ENCODE assay signal across 10 cellular contexts in the genomic region with DNA sequence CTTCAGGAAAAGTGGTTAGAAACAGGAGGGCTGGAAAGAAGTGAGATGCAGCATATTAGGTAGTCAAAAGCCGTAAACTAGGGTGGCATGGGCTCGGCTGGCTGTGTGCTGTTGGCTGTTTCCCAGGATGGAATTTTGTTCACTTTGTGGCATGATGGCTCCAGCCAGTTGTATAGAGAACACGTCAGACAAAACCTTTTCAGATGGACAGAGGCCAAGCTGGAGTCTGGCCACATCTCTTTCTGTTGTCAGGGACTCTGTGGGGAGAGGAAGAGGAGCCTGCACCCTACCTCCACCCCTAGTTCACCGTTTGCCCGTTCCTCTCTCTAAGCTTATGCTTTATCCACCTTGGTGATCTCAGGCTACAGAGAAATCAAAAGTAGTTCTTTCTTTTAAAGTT. TPM values are rescaled to one million over a fixed set of nuclear protein-coding genes. Genes with fewer than 3 reads are reported as not detected.
DNase-seq lines count a peak whose midpoint lies in the region; ATAC-seq, FAIRE-seq and TF ChIP-seq lines count a peak whose summit lies in the region.
"Had no signal": no experiment of that assay in that cellular context is flagged by ENCODE, and none has a peak within 500 bp of the region (broad histone marks: within the 10 kb centered on the region; RNA-seq: fewer than 3 reads in every experiment).

No MANE protein-coding gene starts in this region.

- H3K4me2 ChIP-seq in K562 (ENCODE audit: insufficient read depth, low read length), result no peak overlapping the region

- H3K4me1 ChIP-seq in K562 (replicated peaks in 1 of 2; ENCODE audit: control insufficient read depth in 2 of 2, insufficient read depth in 2 of 2, low read length in 2 of 2) (peaks cover 0 to 10% of the 10 kb centered on the region in 2 experiments; a peak in 3 of 5 replicates), stomach smooth muscle (ENCODE audit: control insufficient read depth, insufficient read depth, low read length) (peaks cover 26% of the 10 kb centered on the region)

- POLR2A ChIA-PET in K562 (lab: Yijun Ruan, JAX), result interaction anchor here (1.1 to 1.5 kb wide), 3 partner anchors 9 to 70 kb away, joined by 4 to 5 read pairs (median 4); no protein-coding TSS in a partner anchor

- CTCF ChIA-PET in K562 (lab: Yijun Ruan, JAX; ENCODE audit: low intra/inter-chr PET ratio), result no interaction called here

- ATAC-seq in K562, result peak; percentile 72
- peak; percentile 90 for ATAC-seq in left ventricle myocardium superior
- ATAC-seq in HG02798 (IDR thresholded peaks at IDR 0.05; ENCODE audit: poor library complexity, unreplicated experiment), result no peak
- no peak for ATAC-seq in GM21526 (IDR thresholded peaks at IDR 0.05; ENCODE audit: low FRiP score, unreplicated experiment)

- no TSS peak for BruUV-seq in K562 (replicated peaks; lab: Mats Ljungman, UMichigan)

- FAIRE-seq in H54 (lab: Jason Lieb, UNC) (peak; percentile 72), K562 (lab: Jason Lieb, UNC) (no peak)

- H3K4me3 ChIP-seq in K562 (no peak overlapping the region), stomach smooth muscle (ENCODE audit: low read length in 2 of 2) (peak overlapping the region; percentile 21 to 29)
- H3K4me3 ChIP-seq: cardiac muscle cell had no signal

- H3K79me2 ChIP-seq in K562 (ENCODE audit: control insufficient read depth, insufficient read depth, low read length), result no peaks in the 10 kb centered on the region

- no peak overlapping the region for H2AFZ ChIP-seq in K562 (ENCODE audit: low read depth, low read length)

- in situ Hi-C loops in K562 (cut with MboI), result no loop called here

- TF ChIP-seq CTCF in K562 (IDR thresholded peaks at IDR 0.05 in 2 of 3, conservative IDR thresholded peaks at IDR 0.05 in 1 of 3; ENCODE audit: insufficient read depth in 2 of 3, low read depth in 1 of 3, low read length in 3 of 3), result no peak

- no peak for TF ChIP-seq EP300 in K562 (IDR thresholded peaks at IDR 0.05; ENCODE audit: low read length)

- H3K27ac ChIP-seq in K562 (ENCODE audit: extremely low read depth, low read depth, low read length) (no peak overlapping the region; the same call in 2 of the 3 replicates), stomach smooth muscle (ENCODE audit: low read length) (peak overlapping the region; percentile 70)
- H3K27ac ChIP-seq: cardiac muscle cell had no signal

- H4K20me1 ChIP-seq in K562 (replicated peaks; ENCODE audit: control insufficient read depth, insufficient read depth, low read length), result 0 out of 2 replicates have a peak, but pooled peaks cover 3% of the 10 kb centered on the region

- WGBS in K562 (ENCODE audit: insufficient coverage, low coverage, missing lambda C conversion rate), result 62% methylated on average over 5 of the region's 5 CpGs

- no peak for TF ChIP-seq RAD21 in K562 (CRISPR knock-in tag; conservative IDR thresholded peaks at IDR 0.05 in 1 of 2, IDR thresholded peaks at IDR 0.05 in 1 of 2)

- no peaks in the 10 kb centered on the region for H3K9me3 ChIP-seq in K562 (replicated peaks; ENCODE audit: control insufficient read depth, insufficient read depth, low read depth, low read length)
- no peaks in the 10 kb centered on the region for H3K9me3 ChIP-seq in stomach smooth muscle (ENCODE audit: control insufficient read depth in 2 of 2, low read length in 2 of 2)

- H3K9ac ChIP-seq in K562 (ENCODE audit: insufficient read depth in 1 of 2, low read depth in 2 of 2, low read length in 2 of 2) (peak overlapping the region in 1 of 2 experiments; percentile 37; a peak in 1 of 4 replicates), stomach smooth muscle (ENCODE audit: low read length in 2 of 2) (peak overlapping the region; percentile 20 to 29)

- intact Hi-C loops in K562 (cut with micrococcal nuclease) (no loop called here), left ventricle myocardium superior (cut with micrococcal nuclease) (no loop called here)

- H3K27me3 ChIP-seq in K562 (ENCODE audit: control insufficient read depth in 2 of 2, insufficient read depth in 2 of 2, low read length in 2 of 2) (no peaks in the 10 kb centered on the region), stomach smooth muscle (ENCODE audit: control insufficient read depth in 1 of 2, insufficient read depth in 2 of 2, low read length in 2 of 2) (no peaks in the 10 kb centered on the region)
- H3K27me3 ChIP-seq: cardiac muscle cell had no signal

- no peaks in the 10 kb centered on the region for H3K9me1 ChIP-seq in K562 (ENCODE audit: control insufficient read depth, insufficient read depth, low read length)

- peak; percentile 19 for DNase-seq in H54 (ENCODE audit: insufficient read length, low spot score)
- peak in 1 of 4 experiments; percentile 29 for DNase-seq in K562 (ENCODE audit: extremely low read depth in 1 of 4, low spot score in 3 of 4)
- peak; percentile 68 for DNase-seq in left ventricle myocardium superior
- no peak for DNase-seq in stimulated activated CD4-positive, alpha-beta T cell treated with anti-CD3 and anti-CD28 coated beads, Interleukin-1b, Interleukin-23, amount 100 ng/mL, for 48 hours
- no peak for DNase-seq in AG20443 (ENCODE audit: low spot score)
- DNase-seq: NCI-H1436 treated with DMSO at 0.1 percent for 48 hours had no signal

- TF ChIP-seq POLR2A in H54 (IDR thresholded peaks at IDR 0.05; ENCODE audit: low read depth, low read length), result no peak
- TF ChIP-seq POLR2A in K562 (conservative IDR thresholded peaks at IDR 0.05), result no peak

- H3K36me3 ChIP-seq in K562 (ENCODE audit: control insufficient read depth, insufficient read depth, low read length), result peaks cover 91% of the 10 kb centered on the region
- peaks cover 21 to 22% of the 10 kb centered on the region in 2 donors for H3K36me3 ChIP-seq in stomach smooth muscle (ENCODE audit: control insufficient read depth in 2 of 2, insufficient read depth in 2 of 2, low read length in 2 of 2)

RNA-seq across cellular contexts. Expression of gene C6orf89, which starts 22.0 kb away (rescaled TPM):
- total RNA-seq in K562 (2011; cell fraction: chromatin; rRNA removed; ENCODE audit: low replicate concordance), result 94.9 and 122 TPM in 2 replicates
- 56.4 and 60.3 TPM in 2 replicates for total RNA-seq in K562 (2011; cell fraction: nucleolus; rRNA removed)
- 122 and 177 TPM in 2 replicates for total RNA-seq in K562 (2011; cell fraction: nucleoplasm; rRNA removed)
- 47.2 and 63.5 TPM in 2 replicates for total RNA-seq in K562 (2014; rRNA removed)
- 81.6 and 89.0 TPM in 2 replicates for total RNA-seq in K562 (2014; rRNA removed; fragmentation: Illumina TruSeq; extraction: Trizol)
- 56.9 and 58.5 TPM in 2 replicates for total RNA-seq in K562 (2015; rRNA removed; fragmentation: Illumina TruSeq; extraction: Trizol)
- 74.8 and 80.1 TPM in 2 replicates for total RNA-seq in K562 (2021)
- 92.9 and 95.9 TPM in 2 replicates for polyA plus RNA-seq in K562 (2011; rRNA removed)
- polyA plus RNA-seq in K562 (2011; cell fraction: cytosol; rRNA removed), result 47.9 and 60.0 TPM in 2 replicates
- 59.9 and 67.0 TPM in 2 replicates for polyA plus RNA-seq in K562 (2011; cell fraction: nucleus; rRNA removed)
- polyA plus RNA-seq in K562 (2012), result 71.0 and 74.5 TPM in 2 replicates
- polyA plus RNA-seq in K562 (2014; fragmentation: Illumina TruSeq; extraction: Trizol), result 96.1 and 111 TPM in 2 replicates
- polyA plus RNA-seq in K562 (2014; fragmentation: Nextera tagmentation; extraction: Ambion mirVana), result 10 to 100 TPM; 35.2 to 41.9 TPM
- 46.7 and 67.6 TPM in 2 replicates for polyA plus RNA-seq in K562 (2014; rRNA removed)
- 51.7 and 54.4 TPM in 2 replicates for polyA minus RNA-seq in K562 (2011; rRNA and poly(A)+ RNA removed)
- polyA minus RNA-seq in K562 (2011; cell fraction: cytosol; rRNA and poly(A)+ RNA removed), result 23.9 and 29.3 TPM in 2 replicates
- 9.6 and 22.3 TPM in 2 replicates for polyA minus RNA-seq in K562 (2011; cell fraction: nucleus; rRNA and poly(A)+ RNA removed)
- total RNA-seq in left ventricle myocardium superior, result 76.6 TPM

RNA-seq across cellular contexts. Expression of gene PPIL1, which starts 33.2 kb away (rescaled TPM):
- total RNA-seq in K562 (2011; cell fraction: chromatin; rRNA removed; ENCODE audit: low replicate concordance), result 16.9 and 22.0 TPM in 2 replicates
- 16.6 and 19.2 TPM in 2 replicates for total RNA-seq in K562 (2011; cell fraction: nucleolus; rRNA removed)
- total RNA-seq in K562 (2011; cell fraction: nucleoplasm; rRNA removed), result 25.1 and 30.4 TPM in 2 replicates
- total RNA-seq in K562 (2014; rRNA removed) (65.8 and 86.0 TPM in 2 replicates), K562 (2014; rRNA removed; fragmentation: Illumina TruSeq; extraction: Trizol) (130 and 132 TPM in 2 replicates), K562 (2015; rRNA removed; fragmentation: Illumina TruSeq; extraction: Trizol) (107 and 119 TPM in 2 replicates), K562 (2021) (86.9 and 90.1 TPM in 2 replicates), left ventricle myocardium superior (60.3 TPM)
- polyA plus RNA-seq in K562 (2011; rRNA removed) (113 and 137 TPM in 2 replicates), K562 (2014; fragmentation: Illumina TruSeq; extraction: Trizol) (116 and 156 TPM in 2 replicates), K562 (2014; fragmentation: Nextera tagmentation; extraction: Ambion mirVana) (100 to 1,000 TPM; 195 to 205 TPM), K562 (2014; rRNA removed) (87.9 and 108 TPM in 2 replicates)
- 95.1 and 112 TPM in 2 replicates for polyA plus RNA-seq in K562 (2011; cell fraction: cytosol; rRNA removed)
- 24.2 and 38.0 TPM in 2 replicates for polyA plus RNA-seq in K562 (2011; cell fraction: nucleus; rRNA removed)
- polyA plus RNA-seq in K562 (2012), result 81.7 and 93.9 TPM in 2 replicates
- polyA minus RNA-seq in K562 (2011; rRNA and poly(A)+ RNA removed), result 105 and 126 TPM in 2 replicates
- polyA minus RNA-seq in K562 (2011; cell fraction: cytosol; rRNA and poly(A)+ RNA removed), result 34.9 and 49.9 TPM in 2 replicates
- polyA minus RNA-seq in K562 (2011; cell fraction: nucleus; rRNA and poly(A)+ RNA removed), result 11.2 and 16.2 TPM in 2 replicates

RNA-seq across cellular contexts. Expression of gene PI16, which starts 46.8 kb away (rescaled TPM):
- 0.42 TPM in 1 of 2 replicates, not detected in the other for total RNA-seq in K562 (2011; cell fraction: chromatin; rRNA removed; ENCODE audit: low replicate concordance)
- total RNA-seq in K562 (2011; cell fraction: nucleolus; rRNA removed), result 0.33 TPM in 1 of 2 replicates, not detected in the other
- 0.15 and 0.84 TPM in 2 replicates for total RNA-seq in K562 (2011; cell fraction: nucleoplasm; rRNA removed)
- total RNA-seq in K562 (2014; rRNA removed) (0.12 and 0.18 TPM in 2 replicates), K562 (2014; rRNA removed; fragmentation: Illumina TruSeq; extraction: Trizol) (not detected in 2 replicates), K562 (2015; rRNA removed; fragmentation: Illumina TruSeq; extraction: Trizol) (not detected in 2 replicates), K562 (2021) (0.18 TPM in 1 of 2 replicates, not detected in the other), left ventricle myocardium superior (4.1 TPM)
- polyA plus RNA-seq in K562 (2011; rRNA removed) (0.06 TPM in 1 of 2 replicates, not detected in the other), K562 (2014; fragmentation: Illumina TruSeq; extraction: Trizol) (0.08 TPM in 1 of 2 replicates, not detected in the other), K562 (2014; fragmentation: Nextera tagmentation; extraction: Ambion mirVana) (not detected), K562 (2014; rRNA removed) (0.54 TPM in 1 of 2 replicates, not detected in the other)
- not detected in 2 replicates for polyA plus RNA-seq in K562 (2011; cell fraction: cytosol; rRNA removed)
- polyA plus RNA-seq in K562 (2011; cell fraction: nucleus; rRNA removed), result 0.06 and 0.13 TPM in 2 replicates
- polyA plus RNA-seq in K562 (2012), result 0.10 and 0.64 TPM in 2 replicates
- not detected in 2 replicates for polyA minus RNA-seq in K562 (2011; rRNA and poly(A)+ RNA removed)
- polyA minus RNA-seq in K562 (2011; cell fraction: cytosol; rRNA and poly(A)+ RNA removed), result not detected in 2 replicates
- polyA minus RNA-seq in K562 (2011; cell fraction: nucleus; rRNA and poly(A)+ RNA removed), result 0.33 TPM in 1 of 2 replicates, not detected in the other
- total RNA-seq: cardiac muscle cell had no signal

Comparison
In these comparisons a context has a peak if more than half of its experiments do, and no peak if none do; other contexts are left out.
1. DNase-seq: peak in H54 (single experiment) and left ventricle myocardium superior (single experiment); none in stimulated activated CD4-positive, alpha-beta T cell treated with anti-CD3 and anti-CD28 coated beads, Interleukin-1b, Interleukin-23, amount 100 ng/mL, for 48 hours (single experiment) and AG20443 (single experiment).
2. ATAC-seq: peak in K562 (single experiment) and left ventricle myocardium superior (single experiment); none in HG02798 (single experiment) and GM21526 (single experiment).